In the genomic region with DNA sequence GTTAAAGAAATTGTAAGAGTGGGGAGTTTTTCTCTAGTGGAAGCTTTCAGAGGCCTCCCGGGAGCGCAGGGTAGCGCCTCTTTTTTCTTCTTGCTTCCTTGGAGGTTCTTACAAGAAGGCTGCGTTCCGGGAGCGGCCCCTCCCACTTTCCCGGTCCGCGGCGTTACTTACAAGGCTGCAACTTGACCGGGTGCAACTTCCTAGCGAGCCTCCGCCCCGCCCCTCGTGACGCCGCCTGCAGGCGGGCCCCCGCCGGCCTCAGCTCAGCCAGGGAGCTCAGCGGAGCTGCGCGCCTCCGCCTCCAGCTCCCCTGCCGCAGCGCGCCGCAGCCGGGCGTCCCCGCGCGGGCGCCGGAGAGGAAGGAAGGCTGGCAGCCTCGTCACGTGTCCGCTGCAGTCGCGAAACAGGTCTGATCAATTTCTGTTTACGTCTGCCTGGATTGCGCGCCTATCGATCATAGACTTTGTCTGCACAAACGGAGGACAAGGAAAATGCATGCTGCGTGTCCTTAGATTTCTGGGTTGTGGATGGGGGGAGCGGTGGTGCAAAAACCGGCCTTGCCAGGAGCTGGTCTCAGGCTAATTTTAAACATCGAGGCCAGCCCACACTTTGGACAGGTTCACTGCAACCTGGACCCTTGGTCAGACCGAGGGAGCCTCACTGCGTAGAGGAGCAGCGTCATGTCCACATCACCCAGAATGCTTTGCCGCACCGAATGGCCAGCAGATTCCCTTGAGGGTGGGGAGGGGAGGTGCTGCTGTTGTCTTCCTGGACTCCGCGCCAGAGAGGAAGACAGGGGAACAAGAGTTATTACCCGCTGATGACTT, we compare ENCODE assay signal across 8 cellular contexts. TPM values are rescaled to one million over a fixed set of nuclear protein-coding genes. Genes with fewer than 3 reads are reported as not detected.
A peak's percentile ranks its signal among the peaks of the same experiment; 100 is the strongest.
DNase-seq lines count a peak whose midpoint lies in the region; ATAC-seq and TF ChIP-seq lines count a peak whose summit lies in the region.

A gene with protein sequence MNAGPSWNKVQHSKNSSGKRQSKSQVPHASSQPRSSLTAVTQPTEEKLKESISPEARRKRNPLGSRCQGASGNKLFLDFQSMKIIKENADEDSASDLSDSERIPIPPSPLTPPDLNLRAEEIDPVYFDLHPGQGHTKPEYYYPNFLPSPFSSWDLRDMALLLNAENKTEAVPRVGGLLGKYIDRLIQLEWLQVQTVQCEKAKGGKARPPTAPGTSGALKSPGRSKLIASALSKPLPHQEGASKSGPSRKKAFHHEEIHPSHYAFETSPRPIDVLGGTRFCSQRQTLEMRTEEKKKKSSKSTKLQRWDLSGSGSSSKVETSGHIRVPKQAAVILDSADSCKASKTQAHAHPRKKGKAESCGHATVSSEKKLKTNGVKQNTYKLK (plus strand): TSS at position 261 of the 827 bp plus-strand sequence. CDS start 3,555 bp downstream, outside the sequence.
A gene with protein sequence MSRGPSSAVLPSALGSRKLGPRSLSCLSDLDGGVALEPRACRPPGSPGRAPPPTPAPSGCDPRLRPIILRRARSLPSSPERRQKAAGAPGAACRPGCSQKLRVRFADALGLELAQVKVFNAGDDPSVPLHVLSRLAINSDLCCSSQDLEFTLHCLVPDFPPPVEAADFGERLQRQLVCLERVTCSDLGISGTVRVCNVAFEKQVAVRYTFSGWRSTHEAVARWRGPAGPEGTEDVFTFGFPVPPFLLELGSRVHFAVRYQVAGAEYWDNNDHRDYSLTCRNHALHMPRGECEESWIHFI (minus strand): TSS at position 177 of the 827 bp plus-strand sequence. CDS start 374 bp downstream, outside the sequence.

- H3K27me3 Mint-ChIP-seq in GM23338 (ENCODE audit: insufficient read depth, low read depth, poor library complexity) (peaks cover 24% of the 10 kb centered on the region), nephron (ENCODE audit: low read depth) (peaks cover 12% of the 10 kb centered on the region)

- peaks cover 14% of the 10 kb centered on the region for H3K4me1 ChIP-seq in GM23338 (ENCODE audit: insufficient read depth)

- H3K79me2 ChIP-seq in GM23338 (replicated peaks; ENCODE audit: insufficient read depth): peaks cover 12% of the 10 kb centered on the region; the same call in 1 of the 2 replicates

- peak within 1 kb of the TSS; percentile 94 for H2AFZ ChIP-seq in GM23338

- H3K36me3 Mint-ChIP-seq in GM23338 (ENCODE audit: low read depth) (peaks cover 23% of the 10 kb centered on the region), nephron (ENCODE audit: low read depth) (peaks cover 16% of the 10 kb centered on the region)

- peak within 1 kb of the TSS; percentile 92 for H3K27ac ChIP-seq in GM23338 (ENCODE audit: low read depth)

- peaks cover 41% of the 10 kb centered on the region for H3K27me3 ChIP-seq in GM23338 (ENCODE audit: insufficient read depth)

- H3K4me1 Mint-ChIP-seq in GM23338 (peaks cover 14% of the 10 kb centered on the region), nephron (peaks cover 59% of the 10 kb centered on the region)

- H3K9me3 Mint-ChIP-seq in GM23338 (peaks cover 12% of the 10 kb centered on the region), nephron (no peaks in the 10 kb centered on the region)

- TF ChIP-seq CTCF in GM23338 (conservative IDR thresholded peaks at IDR 0.05; ENCODE audit: low read depth in 2 of 2): no peak; a peak in 1 of 4 replicates
- TF ChIP-seq CTCF in nephron (IDR thresholded peaks at IDR 0.05; ENCODE audit: unreplicated experiment in 3 of 3): peak in 1 of 3 experiments; percentile 34

- peak; percentile 94 for ATAC-seq in GM23338
- ATAC-seq in stimulated activated naive CD8-positive, alpha-beta T cell treated with anti-CD3 and anti-CD28 coated beads, Interleukin-15, Interleukin-2, amounts not matched to agents 100 U/mL and 50 U/mL, for 24 hours: peak; percentile 95

- H3K4me3 ChIP-seq in GM23338: peak within 1 kb of the TSS; percentile 74

- H4K20me1 ChIP-seq in GM23338 (replicated peaks; ENCODE audit: insufficient read depth): peaks cover 11% of the 10 kb centered on the region; the same call in 1 of the 2 replicates

- no peaks in the 10 kb centered on the region for H3F3A ChIP-seq in GM23338 (replicated peaks; ENCODE audit: low read depth)

- DNase-seq in EH (ENCODE audit: low read depth) (peak; percentile 97), GM23338 (ENCODE audit: low spot score) (peak; percentile 96), Kasumi-1 (lab: John Stamatoyannopoulos, UW) (peak; percentile 92 to 94), RPMI8226 (peak; percentile 93), fibroblast of peridontal ligament (ENCODE audit: extremely low read depth) (peak; percentile 95)
- DNase-seq in activated T-helper 9 cell treated with anti-CD3 and anti-CD28 coated beads, Interleukin-2, amount 50 U/mL, for 16 hours (ENCODE audit: low read depth): peak; percentile 83
- peak; percentile 94 for DNase-seq in stimulated activated naive CD8-positive, alpha-beta T cell treated with anti-CD3 and anti-CD28 coated beads, Interleukin-15, Interleukin-2, amounts not matched to agents 100 U/mL and 50 U/mL, for 24 hours

- H3K9me2 ChIP-seq in GM23338 (ENCODE audit: insufficient read depth): no peaks in the 10 kb centered on the region

- peaks cover 16% of the 10 kb centered on the region; the same call in 1 of the 2 replicates for H3K36me3 ChIP-seq in GM23338 (ENCODE audit: insufficient read depth)

- H3K4me3 Mint-ChIP-seq in GM23338 (peak within 1 kb of the TSS; percentile 92), nephron (peak within 1 kb of the TSS; percentile 94 to 98 (median 97))

- H3K27ac Mint-ChIP-seq in GM23338: peak within 1 kb of the TSS; percentile 98
- H3K27ac Mint-ChIP-seq in nephron: peak within 1 kb of the TSS; percentile 97 to 100 (median 100)

- peak within 1 kb of the TSS; percentile 86 for H3K4me2 ChIP-seq in GM23338

TF ChIP-seq in GM23338, 12 proteins besides CTCF, POLR2A, EP300 and RAD21 (continues in another document):
- TF ChIP-seq EZH2 (IDR thresholded peaks at IDR 0.05; ENCODE audit: low read depth, unreplicated experiment) (no peak), ZNF331 (CRISPR knock-in tag; IDR thresholded peaks at IDR 0.05; ENCODE audit: low read depth) (no peak), EZH2phosphoT487 (IDR thresholded peaks at IDR 0.05; ENCODE audit: unreplicated experiment) (no peak)
- TF ChIP-seq, protein P1, sequence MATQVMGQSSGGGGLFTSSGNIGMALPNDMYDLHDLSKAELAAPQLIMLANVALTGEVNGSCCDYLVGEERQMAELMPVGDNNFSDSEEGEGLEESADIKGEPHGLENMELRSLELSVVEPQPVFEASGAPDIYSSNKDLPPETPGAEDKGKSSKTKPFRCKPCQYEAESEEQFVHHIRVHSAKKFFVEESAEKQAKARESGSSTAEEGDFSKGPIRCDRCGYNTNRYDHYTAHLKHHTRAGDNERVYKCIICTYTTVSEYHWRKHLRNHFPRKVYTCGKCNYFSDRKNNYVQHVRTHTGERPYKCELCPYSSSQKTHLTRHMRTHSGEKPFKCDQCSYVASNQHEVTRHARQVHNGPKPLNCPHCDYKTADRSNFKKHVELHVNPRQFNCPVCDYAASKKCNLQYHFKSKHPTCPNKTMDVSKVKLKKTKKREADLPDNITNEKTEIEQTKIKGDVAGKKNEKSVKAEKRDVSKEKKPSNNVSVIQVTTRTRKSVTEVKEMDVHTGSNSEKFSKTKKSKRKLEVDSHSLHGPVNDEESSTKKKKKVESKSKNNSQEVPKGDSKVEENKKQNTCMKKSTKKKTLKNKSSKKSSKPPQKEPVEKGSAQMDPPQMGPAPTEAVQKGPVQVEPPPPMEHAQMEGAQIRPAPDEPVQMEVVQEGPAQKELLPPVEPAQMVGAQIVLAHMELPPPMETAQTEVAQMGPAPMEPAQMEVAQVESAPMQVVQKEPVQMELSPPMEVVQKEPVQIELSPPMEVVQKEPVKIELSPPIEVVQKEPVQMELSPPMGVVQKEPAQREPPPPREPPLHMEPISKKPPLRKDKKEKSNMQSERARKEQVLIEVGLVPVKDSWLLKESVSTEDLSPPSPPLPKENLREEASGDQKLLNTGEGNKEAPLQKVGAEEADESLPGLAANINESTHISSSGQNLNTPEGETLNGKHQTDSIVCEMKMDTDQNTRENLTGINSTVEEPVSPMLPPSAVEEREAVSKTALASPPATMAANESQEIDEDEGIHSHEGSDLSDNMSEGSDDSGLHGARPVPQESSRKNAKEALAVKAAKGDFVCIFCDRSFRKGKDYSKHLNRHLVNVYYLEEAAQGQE (IDR thresholded peaks at IDR 0.05; ENCODE audit: unreplicated experiment): no peak
- TF ChIP-seq, protein P2, sequence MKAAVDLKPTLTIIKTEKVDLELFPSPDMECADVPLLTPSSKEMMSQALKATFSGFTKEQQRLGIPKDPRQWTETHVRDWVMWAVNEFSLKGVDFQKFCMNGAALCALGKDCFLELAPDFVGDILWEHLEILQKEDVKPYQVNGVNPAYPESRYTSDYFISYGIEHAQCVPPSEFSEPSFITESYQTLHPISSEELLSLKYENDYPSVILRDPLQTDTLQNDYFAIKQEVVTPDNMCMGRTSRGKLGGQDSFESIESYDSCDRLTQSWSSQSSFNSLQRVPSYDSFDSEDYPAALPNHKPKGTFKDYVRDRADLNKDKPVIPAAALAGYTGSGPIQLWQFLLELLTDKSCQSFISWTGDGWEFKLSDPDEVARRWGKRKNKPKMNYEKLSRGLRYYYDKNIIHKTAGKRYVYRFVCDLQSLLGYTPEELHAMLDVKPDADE (IDR thresholded peaks at IDR 0.05): no peak

RNA-seq across cellular contexts. Expression of the first gene that starts in this region (rescaled TPM):
- 12.8 and 13.2 TPM in 2 replicates for total RNA-seq in GM23338 (2014; rRNA removed; shearing (Covaris generic))
- 23.6 and 25.9 TPM in 2 replicates for polyA plus RNA-seq in GM23338 (2016; fragmentation: Nextera tagmentation; extraction: Ambion mirVana)

RNA-seq across cellular contexts. Expression of the second gene that starts in this region (rescaled TPM):
- total RNA-seq in GM23338 (2014; rRNA removed; shearing (Covaris generic)): 3.0 and 4.4 TPM in 2 replicates
- polyA plus RNA-seq in GM23338 (2016; fragmentation: Nextera tagmentation; extraction: Ambion mirVana): 1.4 TPM in 2 replicates

Comparison
In these comparisons a context has a peak if more than half of its experiments do, and no peak if none do; other contexts are left out.
1. Peak in every context shown above with its lines: DNase-seq, ATAC-seq, H3K4me3 ChIP-seq and H3K27ac ChIP-seq.